ENCODE assay signal across 21 cellular contexts in genomic region chr2:165417009-165417408, GRCh38. TPM values are rescaled to one million over a fixed set of nuclear protein-coding genes. Genes with fewer than 3 reads are reported as not detected.
DNase-seq lines count a peak whose midpoint lies in the region; ATAC-seq and TF ChIP-seq lines count a peak whose summit lies in the region.
"Had no signal": no experiment of that assay in that cellular context is flagged by ENCODE, and none has a peak within 500 bp of the region (broad histone marks: within the 10 kb centered on the region; RNA-seq: fewer than 3 reads in every experiment).

No MANE protein-coding gene starts in this region.

- TF ChIP-seq CTCF in GM12873 (IDR thresholded peaks at IDR 0.05; ENCODE audit: insufficient read depth, low read depth, low read length, missing control alignments) (peak; percentile 19), OCI-LY7 (conservative IDR thresholded peaks at IDR 0.05; ENCODE audit: low read length) (peak; percentile 43), epithelial cell of proximal tubule (conservative IDR thresholded peaks at IDR 0.05; ENCODE audit: low read depth, low read length) (peak; percentile 16)

- H3K27ac ChIP-seq in OCI-LY7 (ENCODE audit: low read depth, low read length, poor library complexity, severe bottlenecking), result no peak overlapping the region

- H3K9me3 ChIP-seq in OCI-LY7 (ENCODE audit: low read length), result no peaks in the 10 kb centered on the region
- H3K9me3 ChIP-seq: MG63 had no signal

- no peaks in the 10 kb centered on the region for H4K20me1 ChIP-seq in OCI-LY7 (ENCODE audit: insufficient read depth, low read length)

- intact Hi-C loops in OCI-LY7 (cut with micrococcal nuclease; ENCODE audit: unreplicated experiment), result no loop called here

- no peaks in the 10 kb centered on the region for H3K9me2 ChIP-seq in OCI-LY7 (ENCODE audit: insufficient read depth, low read length)

- 0 out of 2 replicates have a peak, but pooled peaks have one; percentile 5 for TF ChIP-seq RAD21 in Ishikawa (IDR thresholded peaks at IDR 0.05; ENCODE audit: low read depth)

- no peak overlapping the region for H3K4me2 ChIP-seq in OCI-LY7 (ENCODE audit: low read length)

- no peak for DNase-seq in OCI-LY7 (ENCODE audit: low spot score)
- DNase-seq in epithelial cell of proximal tubule (ENCODE audit: low read depth), result no peak
- DNase-seq: ACHN; AML-193; CD4-positive, alpha-beta memory T cell; GF-D8; KG1; MG63; NCI-H1105 treated with DMSO at 0.1 percent for 48 hours; NCI-H187; NCI-H226; NCI-H524 treated with DMSO at 0.1 percent for 48 hours; OCI-M1; RPMI8226; SIG-M5 had no signal

- H3K4me3 ChIP-seq in OCI-LY7 (ENCODE audit: low read depth, low read length, poor library complexity, severe bottlenecking) (no peak overlapping the region), epithelial cell of proximal tubule (ENCODE audit: low read depth, low read length) (no peak overlapping the region)
- H3K4me3 ChIP-seq: MG63 had no signal

- no peak for ATAC-seq in HG02610 (IDR thresholded peaks at IDR 0.05; ENCODE audit: unreplicated experiment)
- ATAC-seq in HG03095 (IDR thresholded peaks at IDR 0.05; ENCODE audit: unreplicated experiment), result no peak
- ATAC-seq in GM19324 (IDR thresholded peaks at IDR 0.05; ENCODE audit: low FRiP score, unreplicated experiment), result no peak
- ATAC-seq: HCT116 had no signal

- TF ChIP-seq EP300 in Ishikawa (IDR thresholded peaks at IDR 0.05; ENCODE audit: borderline replicate concordance), result no peak

- H3K4me1 ChIP-seq in OCI-LY7 (ENCODE audit: insufficient read depth, low read length, poor library complexity, severe bottlenecking), result no peaks in the 10 kb centered on the region

- BruUV-seq in OCI-LY7 (replicated peaks; lab: Mats Ljungman, UMichigan), result no TSS peak

- POLR2A ChIA-PET in OCI-LY7 (lab: Charles Lee), result interaction anchor here (0.6 kb wide), 1 partner anchor 605 kb away, joined by 3 read pairs; no protein-coding TSS in a partner anchor

- H2AFZ ChIP-seq in OCI-LY7 (ENCODE audit: low read length), result no peak overlapping the region

- H3K36me3 ChIP-seq in OCI-LY7 (ENCODE audit: insufficient read depth, low read length), result no peaks in the 10 kb centered on the region
- H3K36me3 ChIP-seq: MG63 had no signal

- no peaks in the 10 kb centered on the region for H3K79me2 ChIP-seq in OCI-LY7 (ENCODE audit: insufficient read depth, low read depth, low read length)

- CTCF ChIA-PET in OCI-LY7 (lab: Charles Lee; ENCODE audit: unreplicated experiment), result no interaction called here

TF ChIP-seq in Ishikawa, 13 proteins besides CTCF, POLR2A, EP300 and RAD21:
- TF ChIP-seq MAX (IDR thresholded peaks at IDR 0.05) (no peak), ZBTB7A (IDR thresholded peaks at IDR 0.05; ENCODE audit: low read depth) (no peak), EGR1 (IDR thresholded peaks at IDR 0.05) (no peak), CREB1 (IDR thresholded peaks at IDR 0.05; ENCODE audit: low read depth) (no peak), TEAD4 (IDR thresholded peaks at IDR 0.05) (no peak), CEBPB (IDR thresholded peaks at IDR 0.05) (no peak)
- TF ChIP-seq, protein P1, sequence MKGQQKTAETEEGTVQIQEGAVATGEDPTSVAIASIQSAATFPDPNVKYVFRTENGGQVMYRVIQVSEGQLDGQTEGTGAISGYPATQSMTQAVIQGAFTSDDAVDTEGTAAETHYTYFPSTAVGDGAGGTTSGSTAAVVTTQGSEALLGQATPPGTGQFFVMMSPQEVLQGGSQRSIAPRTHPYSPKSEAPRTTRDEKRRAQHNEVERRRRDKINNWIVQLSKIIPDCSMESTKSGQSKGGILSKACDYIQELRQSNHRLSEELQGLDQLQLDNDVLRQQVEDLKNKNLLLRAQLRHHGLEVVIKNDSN (IDR thresholded peaks at IDR 0.05), result no peak

RNA-seq across cellular contexts. Expression of gene CSRNP3, which starts 52.5 kb away (rescaled TPM):
- total RNA-seq in OCI-LY7 (2014; rRNA removed; shearing (Covaris generic)), result 0.44 and 0.75 TPM in 2 replicates
- total RNA-seq in OCI-LY7 (2022) (1.3 and 1.4 TPM in 2 replicates), epithelial cell of proximal tubule (1.0 and 1.6 TPM in 2 replicates)
- total RNA-seq: CD4-positive, alpha-beta memory T cell had no signal
